8 cellular contexts compared by ENCODE assay signal in genomic region chr2:714005-714741, GRCh38. TPM values are rescaled to one million over a fixed set of nuclear protein-coding genes. Genes with fewer than 3 reads are reported as not detected.
A peak's percentile ranks its signal among the peaks of the same experiment; 100 is the strongest.
DNase-seq lines count a peak whose midpoint lies in the region; ATAC-seq, FAIRE-seq and TF ChIP-seq lines count a peak whose summit lies in the region.

No MANE protein-coding gene starts in this region.

- CTCF ChIA-PET in A549 (lab: Yijun Ruan, JAX) (interaction anchor here (0.9 to 4.6 kb wide), 10 partner anchors 8 to 831 kb away, joined by 3 to 38 read pairs (median 4); no protein-coding TSS in a partner anchor), PC-3 (lab: Charles Lee) (no interaction called here)

- no peaks in the 10 kb centered on the region for H3K9me3 Mint-ChIP-seq in type B pancreatic cell

- no peak overlapping the region for H3K27ac ChIP-seq in A549
- no peak overlapping the region for H3K27ac ChIP-seq in KMS-11
- H3K27ac ChIP-seq in PC-3 (ENCODE audit: low read length) = no peak overlapping the region
- H3K27ac ChIP-seq in lower lobe of right lung = no peak overlapping the region

- peak overlapping the region; percentile 55 for H3K4me2 ChIP-seq in A549
- H3K4me2 ChIP-seq in KMS-11 = no peak overlapping the region
- no peak overlapping the region for H3K4me2 ChIP-seq in PC-3 (ENCODE audit: low read length)

- intact Hi-C loops in PC-3 (cut with micrococcal nuclease) (loop anchor here (10.0 kb wide), 1 partner anchor 831 kb away; no protein-coding TSS in a partner anchor), lower lobe of right lung (cut with DNase I) (no loop called here)

- H3K27me3 Mint-ChIP-seq in type B pancreatic cell = peaks cover 20% of the 10 kb centered on the region

- no peak for TF ChIP-seq POLR2A in A549 (IDR thresholded peaks at IDR 0.05; ENCODE audit: low read length)

- TF ChIP-seq CTCF in A549 (IDR thresholded peaks at IDR 0.05) = peak; percentile 66
- TF ChIP-seq CTCF in GM10266 (IDR thresholded peaks at IDR 0.05; ENCODE audit: control insufficient read depth, insufficient read depth, low read depth, missing control alignments) = peak; percentile 86
- peak; percentile 53 for TF ChIP-seq CTCF in KMS-11 (conservative IDR thresholded peaks at IDR 0.05; ENCODE audit: low read depth, low read length)
- TF ChIP-seq CTCF in PC-3 (conservative IDR thresholded peaks at IDR 0.05; ENCODE audit: low read depth, low read length) = peak; percentile 73
- peak; percentile 60 for TF ChIP-seq CTCF in lower lobe of right lung (IDR thresholded peaks at IDR 0.05)
- peak; percentile 79 for TF ChIP-seq CTCF in type B pancreatic cell (conservative IDR thresholded peaks at IDR 0.05)

- H3K4me1 Mint-ChIP-seq in type B pancreatic cell (ENCODE audit: unreplicated experiment) = no peaks in the 10 kb centered on the region

- H3K4me3 ChIP-seq in A549 (no peak overlapping the region), H7 (ENCODE audit: insufficient read depth, low read depth, low read length) (no peak overlapping the region), KMS-11 (IDR thresholded peaks at IDR 0.05; ENCODE audit: insufficient read depth, low read depth, low read length) (no peak overlapping the region), PC-3 (ENCODE audit: low read length) (no peak overlapping the region), lower lobe of right lung (no peak overlapping the region)

- DNase-seq in A549 (ENCODE audit: low read depth in 1 of 2, low spot score in 1 of 2) = peak; percentile 52 to 74
- peak; percentile 73 for DNase-seq in GM10266 (ENCODE audit: extremely low spot score)
- peak; percentile 75 for DNase-seq in H7
- DNase-seq in PC-3 = peak; percentile 68
- DNase-seq in cerebellum (ENCODE audit: low spot score) = peak; percentile 36
- DNase-seq in lower lobe of right lung = no peak
- no peak for DNase-seq in type B pancreatic cell (ENCODE audit: extremely low spot score, unreplicated experiment)

- H3K79me2 ChIP-seq in KMS-11 (ENCODE audit: insufficient read depth, low read depth) (no peaks in the 10 kb centered on the region), PC-3 (ENCODE audit: low read length) (no peaks in the 10 kb centered on the region)

- TF ChIP-seq RAD21 in A549 (conservative IDR thresholded peaks at IDR 0.05 in 1 of 2, IDR thresholded peaks at IDR 0.05 in 1 of 2) = peak; percentile 74 to 79

- TF ChIP-seq EP300 in A549 (IDR thresholded peaks at IDR 0.05) = no peak

- no TSS peak for BruUV-seq in PC-3 (replicated peaks; lab: Mats Ljungman, UMichigan)

- POLR2A ChIA-PET in A549 (lab: Yijun Ruan, JAX) = no interaction called here
- POLR2A ChIA-PET in PC-3 (lab: Charles Lee; ENCODE audit: unreplicated experiment) = no interaction called here

- no peaks in the 10 kb centered on the region for H3K36me3 Mint-ChIP-seq in type B pancreatic cell

- H3K27ac Mint-ChIP-seq in type B pancreatic cell = no peak overlapping the region

- no peak overlapping the region for H3K4me3 Mint-ChIP-seq in type B pancreatic cell

- no peak for FAIRE-seq in A549 (lab: Jason Lieb, UNC)

- H3K4me1 ChIP-seq in A549 (no peaks in the 10 kb centered on the region), KMS-11 (ENCODE audit: low read depth, poor library complexity, severe bottlenecking) (no peaks in the 10 kb centered on the region), PC-3 (ENCODE audit: insufficient read depth, low read length) (no peaks in the 10 kb centered on the region), lower lobe of right lung (no peaks in the 10 kb centered on the region)

- H3K9me2 ChIP-seq in PC-3 (replicated peaks; ENCODE audit: low read length) = no peaks in the 10 kb centered on the region

- 15% methylated on average over 17 of the region's 17 CpGs for WGBS in A549 (ENCODE audit: missing lambda C conversion rate)

- H3K27me3 ChIP-seq in H7 (ENCODE audit: control insufficient read depth, insufficient read depth, low read length) (no peaks in the 10 kb centered on the region), KMS-11 (ENCODE audit: insufficient read depth, low read depth) (no peaks in the 10 kb centered on the region), PC-3 (ENCODE audit: low read length) (peaks cover 43% of the 10 kb centered on the region), lower lobe of right lung (ENCODE audit: low read depth) (peaks cover 8% of the 10 kb centered on the region)

- H3K9me3 ChIP-seq in A549 = no peaks in the 10 kb centered on the region
- no peaks in the 10 kb centered on the region for H3K9me3 ChIP-seq in PC-3 (ENCODE audit: low read length)
- H3K9me3 ChIP-seq in lower lobe of right lung = no peaks in the 10 kb centered on the region

- no peaks in the 10 kb centered on the region for H4K20me1 ChIP-seq in KMS-11 (ENCODE audit: insufficient read depth)
- no peaks in the 10 kb centered on the region for H4K20me1 ChIP-seq in PC-3 (ENCODE audit: low read length)

- H3K36me3 ChIP-seq in H7 (replicated peaks; ENCODE audit: control insufficient read depth, insufficient read depth, low read length) (no peaks in the 10 kb centered on the region), KMS-11 (ENCODE audit: insufficient read depth) (no peaks in the 10 kb centered on the region), PC-3 (ENCODE audit: low read depth, low read length) (no peaks in the 10 kb centered on the region), lower lobe of right lung (no peaks in the 10 kb centered on the region)

- H2AFZ ChIP-seq in KMS-11 (ENCODE audit: low read depth) = no peak overlapping the region
- no peak overlapping the region for H2AFZ ChIP-seq in PC-3 (ENCODE audit: low read length)

- H3F3A ChIP-seq in PC-3 (ENCODE audit: low read length, unreplicated experiment) = no peaks in the 10 kb centered on the region

- H3K9ac ChIP-seq in KMS-11 (no peak overlapping the region), PC-3 (ENCODE audit: low read length) (no peak overlapping the region)

- ATAC-seq in A549 (peak; percentile 78 to 94), PC-3 (peak; percentile 67), lower lobe of right lung (peak; percentile 66 to 78)

TF ChIP-seq in A549, 52 proteins besides CTCF, POLR2A, EP300 and RAD21:
- TF ChIP-seq NFE2L2 (conservative IDR thresholded peaks at IDR 0.05; ENCODE audit: low read length) = no peak
- no peak for TF ChIP-seq CEBPB (IDR thresholded peaks at IDR 0.05)
- no peak for TF ChIP-seq ZNF302 (CRISPR knock-in tag; IDR thresholded peaks at IDR 0.05)
- no peak for TF ChIP-seq JUNB (IDR thresholded peaks at IDR 0.05)
- TF ChIP-seq HMGXB4 (CRISPR knock-in tag; IDR thresholded peaks at IDR 0.05; ENCODE audit: borderline replicate concordance) = no peak
- TF ChIP-seq SMC3 (IDR thresholded peaks at IDR 0.05) = peak; percentile 79

RNA-seq across cellular contexts. Expression of gene TMEM18, which starts 37.0 kb away (rescaled TPM):
- polyA plus RNA-seq in A549 (2011; rRNA removed) (52.0 and 75.0 TPM in 2 replicates), A549 (2017; fragmentation: RNase III; extraction: RNeasy Plus Mini Kit Qiagen cat#74134 plus additional on column Dnase treatment) (35.6 to 40.5 TPM (median 40.2 TPM) in 3 replicates)
- 32.7 and 37.8 TPM in 2 replicates for polyA plus RNA-seq in A549 (2012; cell fraction: cytosol; rRNA removed)
- 42.0 and 48.2 TPM in 2 replicates for polyA plus RNA-seq in A549 (2012; cell fraction: nucleus; rRNA removed)
- polyA minus RNA-seq in A549 (2011; rRNA and poly(A)+ RNA removed) = 17.2 and 18.0 TPM in 2 replicates
- total RNA-seq in H7 (2014; rRNA removed; shearing (Covaris generic)) = 18.8 and 23.9 TPM in 2 replicates
- total RNA-seq in PC-3 (2014; rRNA removed) (25.5 and 30.8 TPM in 2 replicates), cerebellum (24.9 TPM), lower lobe of right lung (23.3 TPM), type B pancreatic cell (ENCODE audit: low replicate concordance) (22.8 and 27.4 TPM in 2 replicates)

Comparison
In these comparisons a context has a peak if more than half of its experiments do, and no peak if none do; other contexts are left out.
1. DNase-seq: peak in A549 (2 of 2), GM10266 (single experiment), H7 (single experiment), PC-3 (single experiment) and cerebellum (single experiment); none in lower lobe of right lung (single experiment) and type B pancreatic cell (single experiment).
2. Peak in every context shown above with its lines, with median percentiles within 50 percentile points of each other: ATAC-seq and CTCF ChIP-seq.